Comparison of ENCODE assay signal across 11 cellular contexts in the genomic region with DNA sequence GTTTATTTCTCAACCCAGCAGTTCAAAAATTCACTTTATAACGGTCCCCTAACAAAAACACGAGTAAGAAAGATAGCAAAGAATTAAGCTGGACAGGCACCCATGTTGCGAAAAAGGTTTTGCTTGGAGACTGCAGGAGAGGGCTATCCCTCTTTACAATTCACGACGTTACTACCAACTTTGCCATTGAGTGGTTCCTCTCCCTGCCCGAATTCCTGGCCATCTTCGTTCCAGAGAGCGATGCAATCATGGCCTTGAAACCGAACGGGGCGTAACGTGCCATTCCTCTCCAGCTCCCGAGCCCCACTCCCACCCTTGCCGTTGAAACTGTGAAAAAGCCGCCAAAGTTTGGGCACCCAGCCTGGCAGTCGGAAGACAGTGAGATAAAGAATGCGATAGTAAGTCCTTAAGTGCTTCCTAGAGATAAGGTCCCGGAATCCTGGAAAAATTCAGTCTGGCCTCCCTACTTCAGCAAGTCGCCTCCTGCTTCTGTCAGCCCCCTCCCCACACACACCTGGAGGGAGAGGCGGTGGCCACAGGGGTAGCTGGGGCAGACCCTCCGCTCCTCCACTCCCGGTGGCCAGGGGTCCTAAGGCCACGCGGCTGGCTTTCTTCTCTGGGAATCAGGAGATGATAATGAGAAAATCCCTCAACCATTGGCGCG.
DNase-seq lines count a peak whose midpoint lies in the region; ATAC-seq and TF ChIP-seq lines count a peak whose summit lies in the region.
"Had no signal": no experiment of that assay in that cellular context is flagged by ENCODE, and none has a peak within 500 bp of the region (broad histone marks: within the 10 kb centered on the region; RNA-seq: fewer than 3 reads in every experiment).

No MANE protein-coding gene starts in this region.

- no peaks in the 10 kb centered on the region for H3K36me3 ChIP-seq in ACC112 (ENCODE audit: insufficient read depth, low read length)
- H3K36me3 ChIP-seq in naive thymus-derived CD4-positive, alpha-beta T cell (ENCODE audit: control insufficient read depth in 2 of 3, insufficient read depth in 3 of 3, low read length in 3 of 3) = no peaks in the 10 kb centered on the region

- H3K4me1 ChIP-seq in ACC112 (ENCODE audit: control insufficient read depth, insufficient read depth, low read length, unreplicated experiment) = peaks cover 11% of the 10 kb centered on the region
- peaks cover 23 to 35% of the 10 kb centered on the region in 2 donors for H3K4me1 ChIP-seq in naive thymus-derived CD4-positive, alpha-beta T cell (ENCODE audit: control insufficient read depth in 2 of 2, insufficient read depth in 2 of 2, low read length in 2 of 2)

- H3K27me3 Mint-ChIP-seq in HFFc6 (ENCODE audit: insufficient read depth) = peaks cover 45% of the 10 kb centered on the region
- H3K27me3 Mint-ChIP-seq in naive thymus-derived CD4-positive, alpha-beta T cell = peaks cover 71 to 89% (median 87%) of the 10 kb centered on the region in 5 donors

- DNase-seq in HFFc6 (no peak), fibroblast of mammary gland (ENCODE audit: low read depth) (no peak), H4 (ENCODE audit: low spot score) (no peak), GM19238 (ENCODE audit: insufficient read length, low spot score) (no peak), NCI-H2227 treated with DMSO at 0.1 percent for 48 hours (lab: John Stamatoyannopoulos, UW) (no peak)
- DNase-seq in naive thymus-derived CD4-positive, alpha-beta T cell = no peak
- DNase-seq: DMS79 treated with DMSO at 0.1 percent for 48 hours, NCI-H1105 treated with DMSO at 0.1 percent for 48 hours had no signal

- ATAC-seq in naive thymus-derived CD4-positive, alpha-beta T cell = no peak
- ATAC-seq in HG02642 (IDR thresholded peaks at IDR 0.05; ENCODE audit: poor library complexity, unreplicated experiment) = no peak

- H3K79me2 ChIP-seq in ACC112 (ENCODE audit: control insufficient read depth, insufficient read depth, low read length, unreplicated experiment) = no peaks in the 10 kb centered on the region

- H3K9me3 Mint-ChIP-seq in HFFc6 = peaks cover 3% of the 10 kb centered on the region; the same call in 1 of the 2 replicates
- peaks cover 0 to 12% (median 1%) of the 10 kb centered on the region in 11 donors for H3K9me3 Mint-ChIP-seq in naive thymus-derived CD4-positive, alpha-beta T cell
- H3K9me3 Mint-ChIP-seq: neural crest cell had no signal

- TF ChIP-seq CTCF in HFFc6 (IDR thresholded peaks at IDR 0.05) (no peak), fibroblast of mammary gland (conservative IDR thresholded peaks at IDR 0.05; ENCODE audit: control insufficient read depth, insufficient read depth, low read depth, low read length) (no peak)

- H3K4me3 Mint-ChIP-seq in HFFc6 = peak overlapping the region; percentile 74
- peak overlapping the region; percentile 22 to 71 (median 54) for H3K4me3 Mint-ChIP-seq in naive thymus-derived CD4-positive, alpha-beta T cell
- H3K4me3 Mint-ChIP-seq: neural crest cell had no signal

- H3K4me3 ChIP-seq in ACC112 (ENCODE audit: low read depth, low read length) (peak overlapping the region; percentile 76), fibroblast of mammary gland (ENCODE audit: control insufficient read depth, low read depth, low read length) (peak overlapping the region; percentile 44)
- H3K4me3 ChIP-seq in naive thymus-derived CD4-positive, alpha-beta T cell (ENCODE audit: low read length) = no peak overlapping the region

- peaks cover 13% of the 10 kb centered on the region; the same call in 1 of the 2 replicates for H3K27me3 ChIP-seq in ACC112 (ENCODE audit: insufficient read depth, low read length)
- H3K27me3 ChIP-seq in naive thymus-derived CD4-positive, alpha-beta T cell (ENCODE audit: control insufficient read depth in 2 of 2, insufficient read depth in 2 of 2, low read length in 2 of 2) = peaks cover 25 to 52% of the 10 kb centered on the region in 2 donors

- H3K27ac ChIP-seq in ACC112 (ENCODE audit: low read depth, low read length) = no peak overlapping the region
- no peak overlapping the region for H3K27ac ChIP-seq in naive thymus-derived CD4-positive, alpha-beta T cell (ENCODE audit: low read depth, low read length)

- H3K27ac Mint-ChIP-seq in HFFc6 = no peak overlapping the region
- H3K27ac Mint-ChIP-seq in naive thymus-derived CD4-positive, alpha-beta T cell = peak overlapping the region in 2 of 9 donors; percentile 2 to 69

- POLR2A ChIA-PET in naive thymus-derived CD4-positive, alpha-beta T cell (lab: Charles Lee) = no interaction called here

- no peaks in the 10 kb centered on the region for H3K9me3 ChIP-seq in naive thymus-derived CD4-positive, alpha-beta T cell (ENCODE audit: control insufficient read depth in 2 of 3, low read length in 3 of 3)

- H2AFZ ChIP-seq in ACC112 (ENCODE audit: low read length, unreplicated experiment) = peak overlapping the region; percentile 60

- peaks cover 52% of the 10 kb centered on the region for H3K4me1 Mint-ChIP-seq in HFFc6 (ENCODE audit: low read depth)
- H3K4me1 Mint-ChIP-seq in naive thymus-derived CD4-positive, alpha-beta T cell = peaks cover 27 to 46% (median 39%) of the 10 kb centered on the region in 7 donors

- intact Hi-C loops in naive thymus-derived CD4-positive, alpha-beta T cell (cut with micrococcal nuclease) = no loop called here

- CTCF ChIA-PET in naive thymus-derived CD4-positive, alpha-beta T cell (lab: Charles Lee) = no interaction called here

- H3K36me3 Mint-ChIP-seq in HFFc6 (ENCODE audit: low read depth) = peaks cover 4% of the 10 kb centered on the region; the same call in 1 of the 2 replicates
- H3K36me3 Mint-ChIP-seq in naive thymus-derived CD4-positive, alpha-beta T cell = peaks cover 0 to 3% (median 0%) of the 10 kb centered on the region in 5 donors
